In the genomic region with DNA sequence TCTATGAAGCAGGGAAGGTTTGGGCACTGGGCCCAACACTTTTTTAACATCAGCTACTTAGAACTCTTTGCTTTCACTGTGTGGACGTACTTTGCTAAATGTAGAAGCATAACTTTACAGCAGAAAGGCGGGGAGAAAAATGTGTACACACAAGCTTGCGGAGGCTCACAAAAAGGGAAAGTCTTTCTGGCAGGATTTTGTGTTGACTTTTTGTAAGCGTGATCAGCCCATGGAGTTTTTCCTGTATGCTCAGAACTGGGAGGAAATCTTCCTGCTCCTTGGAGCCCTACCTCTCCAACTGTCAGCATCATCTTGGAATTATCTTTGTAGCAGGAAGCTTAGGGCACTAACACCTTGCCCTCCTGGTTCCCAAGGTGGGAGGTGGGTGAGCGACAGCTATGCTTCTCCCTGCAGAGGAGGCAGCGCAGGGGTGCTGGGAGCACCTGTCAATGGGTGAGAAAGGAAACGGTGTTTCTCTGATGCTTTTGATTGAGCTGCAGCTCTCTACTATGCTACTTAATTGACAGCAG, we compare ENCODE assay signal across 18 cellular contexts.
DNase-seq lines count a peak whose midpoint lies in the region; ATAC-seq and TF ChIP-seq lines count a peak whose summit lies in the region.
"Had no signal": no experiment of that assay in that cellular context is flagged by ENCODE, and none has a peak within 500 bp of the region (broad histone marks: within the 10 kb centered on the region; RNA-seq: fewer than 3 reads in every experiment).

No MANE protein-coding gene starts in this region.

- H3K9me3 Mint-ChIP-seq in endodermal cell: no peaks in the 10 kb centered on the region
- no peaks in the 10 kb centered on the region for H3K9me3 Mint-ChIP-seq in activated CD8-positive, alpha-beta T cell treated with anti-CD3 and anti-CD28 coated beads, Interleukin-2, amount 10 ng/mL, durations not matched to agents 7 days and 5 days (ENCODE audit: insufficient read depth)
- H3K9me3 Mint-ChIP-seq: CD4-positive, alpha-beta T cell had no signal

- POLR2A ChIA-PET in activated CD8-positive, alpha-beta T cell treated with anti-CD3 and anti-CD28 coated beads, Interleukin-2, amount 10 ng/mL, durations not matched to agents 7 days and 5 days (lab: Charles Lee): no interaction called here

- H3K4me1 ChIP-seq in endodermal cell (ENCODE audit: control insufficient read depth, insufficient read depth, low read length): no peaks in the 10 kb centered on the region
- H3K4me1 ChIP-seq in right lobe of liver: peaks cover 0 to 32% (median 8%) of the 10 kb centered on the region in 4 donors
- H3K4me1 ChIP-seq in prostate gland (replicated peaks): peaks cover 10% of the 10 kb centered on the region
- H3K4me1 ChIP-seq: SJSA1 had no signal

- H3K27ac Mint-ChIP-seq in endodermal cell: no peak overlapping the region
- no peak overlapping the region for H3K27ac Mint-ChIP-seq in activated CD8-positive, alpha-beta T cell treated with anti-CD3 and anti-CD28 coated beads, Interleukin-2, amount 10 ng/mL, durations not matched to agents 7 days and 5 days
- H3K27ac Mint-ChIP-seq: CD4-positive, alpha-beta T cell had no signal

- no peak for TF ChIP-seq POLR2A in right lobe of liver (IDR thresholded peaks at IDR 0.05)
- no peak for TF ChIP-seq POLR2A in prostate gland (IDR thresholded peaks at IDR 0.05)

- ATAC-seq in right lobe of liver (peak; percentile 27 to 43 (median 38)), HG02642 (IDR thresholded peaks at IDR 0.05; ENCODE audit: poor library complexity, unreplicated experiment) (no peak), HG02798 (IDR thresholded peaks at IDR 0.05; ENCODE audit: poor library complexity, unreplicated experiment) (no peak)
- ATAC-seq in activated CD8-positive, alpha-beta T cell treated with anti-CD3 and anti-CD28 coated beads, Interleukin-2, amount 10 ng/mL, durations not matched to agents 7 days and 5 days: no peak
- ATAC-seq: PC-3 had no signal

- no peak overlapping the region for H3K9ac ChIP-seq in endodermal cell (ENCODE audit: extremely low read depth, low read length, poor library complexity, severe bottlenecking)

- intact Hi-C loops in right lobe of liver (cut with DNase I): loop anchor here (10.0 kb wide), 2 partner anchors 168 to 332 kb away; no protein-coding TSS in a partner anchor
- intact Hi-C loops in prostate gland (cut with DNase I): loop anchor here (5.0 kb wide), 1 partner anchor 324 kb away; no protein-coding TSS in a partner anchor

- no peaks in the 10 kb centered on the region for H3K36me3 Mint-ChIP-seq in endodermal cell (ENCODE audit: low read depth)
- no peaks in the 10 kb centered on the region for H3K36me3 Mint-ChIP-seq in activated CD8-positive, alpha-beta T cell treated with anti-CD3 and anti-CD28 coated beads, Interleukin-2, amount 10 ng/mL, durations not matched to agents 7 days and 5 days (ENCODE audit: low read depth)

- H3K4me3 Mint-ChIP-seq in endodermal cell: no peak overlapping the region
- H3K4me3 Mint-ChIP-seq in activated CD8-positive, alpha-beta T cell treated with anti-CD3 and anti-CD28 coated beads, Interleukin-2, amount 10 ng/mL, durations not matched to agents 7 days and 5 days: no peak overlapping the region
- H3K4me3 Mint-ChIP-seq: CD4-positive, alpha-beta T cell had no signal

- WGBS in endodermal cell (ENCODE audit: insufficient coverage in 1 of 2, insufficient read length in 1 of 2), 2 experiments: 83 to 90% methylated on average over 6 to 7 of the region's 7 CpGs
- WGBS in right lobe of liver (ENCODE audit: insufficient coverage, low coverage, low lambda C conversion rate, missing lambda C conversion rate): 19% methylated on average over 5 of the region's 7 CpGs
- WGBS in prostate gland: 18% methylated on average over 7 of the region's 7 CpGs

- peaks cover 9% of the 10 kb centered on the region for H3K27me3 Mint-ChIP-seq in endodermal cell (ENCODE audit: insufficient read depth)
- peaks cover 15% of the 10 kb centered on the region for H3K27me3 Mint-ChIP-seq in activated CD8-positive, alpha-beta T cell treated with anti-CD3 and anti-CD28 coated beads, Interleukin-2, amount 10 ng/mL, durations not matched to agents 7 days and 5 days (ENCODE audit: low read depth)

- H3K4me3 ChIP-seq in LNCaP clone FGC (ENCODE audit: low read depth, low read length) (no peak overlapping the region), endodermal cell (ENCODE audit: low read length) (no peak overlapping the region), right lobe of liver (no peak overlapping the region), prostate gland (no peak overlapping the region)
- H3K4me3 ChIP-seq: SJSA1 had no signal

- H3K27me3 ChIP-seq in endodermal cell (ENCODE audit: control insufficient read depth, insufficient read depth, low read length, poor library complexity, severe bottlenecking) (no peaks in the 10 kb centered on the region), right lobe of liver (no peaks in the 10 kb centered on the region), prostate gland (replicated peaks; ENCODE audit: insufficient read depth) (no peaks in the 10 kb centered on the region)
- H3K27me3 ChIP-seq: SJSA1 had no signal

- peak; percentile 92 for DNase-seq in LNCaP clone FGC (ENCODE audit: low read depth)
- DNase-seq in endodermal cell: peak; percentile 14
- DNase-seq in right lobe of liver: no peak
- peak; percentile 80 for DNase-seq in prostate gland (ENCODE audit: low spot score)
- DNase-seq in activated CD8-positive, alpha-beta T cell treated with anti-CD3 and anti-CD28 coated beads, Interleukin-2, amount 10 ng/mL, durations not matched to agents 7 days and 5 days: no peak
- DNase-seq in ureter (ENCODE audit: low spot score): no peak
- DNase-seq: ACHN; AML-193; Calu3; CD4-positive, alpha-beta T cell; DMS79; H7; MV-4-11; NCI-H187 treated with DMSO at 0.1 percent for 48 hours; PC-3 had no signal

- no peaks in the 10 kb centered on the region for H3K36me3 ChIP-seq in endodermal cell (ENCODE audit: control insufficient read depth, insufficient read depth, low read length)
- H3K36me3 ChIP-seq in right lobe of liver: no peaks in the 10 kb centered on the region
- no peaks in the 10 kb centered on the region for H3K36me3 ChIP-seq in prostate gland
- H3K36me3 ChIP-seq: SJSA1 had no signal

- TF ChIP-seq CTCF in LNCaP clone FGC (IDR thresholded peaks at IDR 0.05; ENCODE audit: control insufficient read depth, extremely low read depth, insufficient read depth): no peak
- TF ChIP-seq CTCF in endodermal cell (conservative IDR thresholded peaks at IDR 0.05): no peak
- TF ChIP-seq CTCF in right lobe of liver (IDR thresholded peaks at IDR 0.05): no peak
- TF ChIP-seq CTCF in prostate gland (IDR thresholded peaks at IDR 0.05): no peak

- CTCF ChIA-PET in activated CD8-positive, alpha-beta T cell treated with anti-CD3 and anti-CD28 coated beads, Interleukin-2, amount 10 ng/mL, durations not matched to agents 7 days and 5 days (lab: Charles Lee): interaction anchor here (2.1 to 12.3 kb wide), 2 partner anchors 323 to 326 kb away, joined by 7 to 106 read pairs; a partner anchor contains a TSS

- H3K4me1 Mint-ChIP-seq in endodermal cell: peaks cover 3% of the 10 kb centered on the region
- H3K4me1 Mint-ChIP-seq in activated CD8-positive, alpha-beta T cell treated with anti-CD3 and anti-CD28 coated beads, Interleukin-2, amount 10 ng/mL, durations not matched to agents 7 days and 5 days (ENCODE audit: low read depth): peaks cover 25% of the 10 kb centered on the region

- H3K9me3 ChIP-seq in endodermal cell (ENCODE audit: control insufficient read depth, low read length) (no peaks in the 10 kb centered on the region), right lobe of liver (no peaks in the 10 kb centered on the region), prostate gland (no peaks in the 10 kb centered on the region)
- H3K9me3 ChIP-seq: SJSA1 had no signal

- H3K27ac ChIP-seq in endodermal cell (ENCODE audit: low read depth, low read length): no peak overlapping the region
- H3K27ac ChIP-seq in right lobe of liver: peak overlapping the region in 1 of 3 donors; percentile 32
- peak overlapping the region in 1 of 2 donors; percentile 17 for H3K27ac ChIP-seq in prostate gland
- H3K27ac ChIP-seq: SJSA1 had no signal

Comparison
In these comparisons a context has a peak if more than half of its experiments do, and no peak if none do; other contexts are left out.
1. DNase-seq: peak in LNCaP clone FGC (single experiment), endodermal cell (single experiment) and prostate gland (single experiment); none in right lobe of liver (0 of 3), activated CD8-positive, alpha-beta T cell treated with anti-CD3 and anti-CD28 coated beads, Interleukin-2, amount 10 ng/mL, durations not matched to agents 7 days and 5 days (single experiment) and ureter (single experiment).
2. ATAC-seq: peak in right lobe of liver (4 of 4); none in activated CD8-positive, alpha-beta T cell treated with anti-CD3 and anti-CD28 coated beads, Interleukin-2, amount 10 ng/mL, durations not matched to agents 7 days and 5 days (single experiment), HG02642 (single experiment) and HG02798 (single experiment).